9 cellular contexts compared by ENCODE assay signal in genomic region chr6:156767603-156768467, GRCh38. TPM values are rescaled to one million over a fixed set of nuclear protein-coding genes. Genes with fewer than 3 reads are reported as not detected.
A peak's percentile ranks its signal among the peaks of the same experiment; 100 is the strongest.
DNase-seq lines count a peak whose midpoint lies in the region; ATAC-seq and TF ChIP-seq lines count a peak whose summit lies in the region.
"Had no signal": no experiment of that assay in that cellular context is flagged by ENCODE, and none has a peak within 500 bp of the region (broad histone marks: within the 10 kb centered on the region; RNA-seq: fewer than 3 reads in every experiment).

No MANE protein-coding gene starts in this region.

- H2AFZ ChIP-seq in neuronal stem cell (ENCODE audit: low read length) = no peak overlapping the region

- H4K8ac ChIP-seq in neuronal stem cell (ENCODE audit: low read depth, low read length) = no peak overlapping the region

- H3K9me3 ChIP-seq in right atrium auricular region (no peaks in the 10 kb centered on the region), neuronal stem cell (replicated peaks in 1 of 2; ENCODE audit: control insufficient read depth in 2 of 2, insufficient read depth in 1 of 2, low read depth in 1 of 2, low read length in 2 of 2) (no peaks in the 10 kb centered on the region)

- no peak for TF ChIP-seq CTCF in GM10266 (IDR thresholded peaks at IDR 0.05; ENCODE audit: control insufficient read depth, insufficient read depth, low read depth, missing control alignments)
- TF ChIP-seq CTCF in activated B cell treated with CpG ODN at 0.5 μM for 24 hours (IDR thresholded peaks at IDR 0.05) = no peak
- no peak for TF ChIP-seq CTCF in right atrium auricular region (IDR thresholded peaks at IDR 0.05)

- H3K4me1 ChIP-seq in right atrium auricular region (peaks cover 0 to 4% of the 10 kb centered on the region in 2 donors), neuronal stem cell (ENCODE audit: control insufficient read depth in 2 of 2, insufficient read depth in 1 of 2, low read depth in 1 of 2, low read length in 2 of 2) (no peaks in the 10 kb centered on the region)

- H3K36me3 Mint-ChIP-seq in activated B cell treated with CpG ODN at 0.5 μM for 24 hours (ENCODE audit: low read depth) = no peaks in the 10 kb centered on the region
- no peaks in the 10 kb centered on the region for H3K36me3 Mint-ChIP-seq in activated CD4-positive, alpha-beta memory T cell treated with anti-CD3 and anti-CD28 coated beads for 36 hours

- no peak overlapping the region for H2BK120ac ChIP-seq in neuronal stem cell (ENCODE audit: low read depth, low read length)

- H3K27me3 ChIP-seq in right atrium auricular region = no peaks in the 10 kb centered on the region
- H3K27me3 ChIP-seq in neuronal stem cell (ENCODE audit: control insufficient read depth in 3 of 3, insufficient read depth in 3 of 3, low read depth in 1 of 3, low read length in 3 of 3) = no peaks in the 10 kb centered on the region

- no peak overlapping the region for H3K27ac ChIP-seq in right atrium auricular region
- no peak overlapping the region for H3K27ac ChIP-seq in neuronal stem cell (replicated peaks; ENCODE audit: low read length)

- intact Hi-C loops in activated B cell treated with CpG ODN at 0.5 μM for 24 hours (cut with micrococcal nuclease) = loop anchor here (1.0 to 2.0 kb wide), 3 partner anchors 10 to 35 kb away; no protein-coding TSS in a partner anchor
- intact Hi-C loops in activated CD4-positive, alpha-beta memory T cell treated with anti-CD3 and anti-CD28 coated beads for 36 hours (cut with micrococcal nuclease) = no loop called here

- no peak overlapping the region for H3K4ac ChIP-seq in neuronal stem cell (ENCODE audit: low read length)

- H4K91ac ChIP-seq in neuronal stem cell (ENCODE audit: low read depth, low read length, poor library complexity) = no peak overlapping the region

- peak overlapping the region; percentile 30 for H3K4me3 Mint-ChIP-seq in activated B cell treated with CpG ODN at 0.5 μM for 24 hours
- H3K4me3 Mint-ChIP-seq in activated CD4-positive, alpha-beta memory T cell treated with anti-CD3 and anti-CD28 coated beads for 36 hours = no peak overlapping the region

- DNase-seq in GM10266 (ENCODE audit: extremely low spot score) (peak; percentile 66), activated B cell treated with CpG ODN at 0.5 μM for 24 hours (no peak), NCI-H1092 (lab: John Stamatoyannopoulos, UW) (no peak), right atrium auricular region (ENCODE audit: low spot score) (no peak), neuronal stem cell (ENCODE audit: low spot score) (no peak)
- DNase-seq in activated CD4-positive, alpha-beta memory T cell treated with anti-CD3 and anti-CD28 coated beads for 36 hours = no peak
- DNase-seq: NCI-H2029 treated with DMSO at 0.1 percent for 48 hours had no signal

- peaks cover 28% of the 10 kb centered on the region for H3K4me1 Mint-ChIP-seq in activated B cell treated with CpG ODN at 0.5 μM for 24 hours
- H3K4me1 Mint-ChIP-seq in activated CD4-positive, alpha-beta memory T cell treated with anti-CD3 and anti-CD28 coated beads for 36 hours (ENCODE audit: low read depth) = peaks cover 8% of the 10 kb centered on the region

- H3K79me1 ChIP-seq in neuronal stem cell (ENCODE audit: low read depth, low read length) = no peaks in the 10 kb centered on the region

- POLR2A ChIA-PET in activated B cell treated with CpG ODN at 0.5 μM for 24 hours (lab: Charles Lee) = interaction anchor here (0.6 to 3.4 kb wide), 13 partner anchors 9 to 360 kb away, joined by 3 to 17 read pairs (median 7); partner anchors contain the start of gene ARID1B
- POLR2A ChIA-PET in activated CD4-positive, alpha-beta memory T cell treated with anti-CD3 and anti-CD28 coated beads for 36 hours (lab: Charles Lee) = no interaction called here

- H3K4me2 ChIP-seq in neuronal stem cell (ENCODE audit: insufficient read depth, low read length, poor library complexity, severe bottlenecking) = no peak overlapping the region

- H3K9ac ChIP-seq in neuronal stem cell (ENCODE audit: low read depth, low read length, poor library complexity) = no peak overlapping the region

- no peak overlapping the region for H3K4me3 ChIP-seq in right atrium auricular region
- H3K4me3 ChIP-seq in neuronal stem cell (ENCODE audit: low read length in 2 of 2) = no peak overlapping the region

- no CpG with 5 or more reads among the region's 9 CpGs for WGBS in neuronal stem cell (ENCODE audit: extremely low coverage in 2 of 2, insufficient read length in 2 of 2, insufficient replicate concordance in 1 of 2), 2 donors

- no peak overlapping the region for H3K23ac ChIP-seq in neuronal stem cell (ENCODE audit: low read depth, low read length, poor library complexity)

- no peak overlapping the region for H2BK12ac ChIP-seq in neuronal stem cell (ENCODE audit: low read length)

- no peak overlapping the region for H2BK15ac ChIP-seq in neuronal stem cell (ENCODE audit: low read length)

- no peaks in the 10 kb centered on the region for H3K27me3 Mint-ChIP-seq in activated B cell treated with CpG ODN at 0.5 μM for 24 hours
- H3K27me3 Mint-ChIP-seq in activated CD4-positive, alpha-beta memory T cell treated with anti-CD3 and anti-CD28 coated beads for 36 hours = no peaks in the 10 kb centered on the region

- H2BK5ac ChIP-seq in neuronal stem cell (ENCODE audit: low read length) = no peak overlapping the region

- H3K36me3 ChIP-seq in right atrium auricular region = no peaks in the 10 kb centered on the region
- no peaks in the 10 kb centered on the region for H3K36me3 ChIP-seq in neuronal stem cell (replicated peaks in 1 of 2; ENCODE audit: control insufficient read depth in 2 of 2, insufficient read depth in 2 of 2, low read length in 2 of 2)

- no peaks in the 10 kb centered on the region for H3K9me3 Mint-ChIP-seq in activated B cell treated with CpG ODN at 0.5 μM for 24 hours
- no peaks in the 10 kb centered on the region for H3K9me3 Mint-ChIP-seq in activated CD4-positive, alpha-beta memory T cell treated with anti-CD3 and anti-CD28 coated beads for 36 hours

- H3K18ac ChIP-seq in neuronal stem cell (ENCODE audit: low read length) = no peak overlapping the region

- peak; percentile 94 for ATAC-seq in GM19452 (IDR thresholded peaks at IDR 0.05; ENCODE audit: unreplicated experiment)
- ATAC-seq in HG03097 (IDR thresholded peaks at IDR 0.05; ENCODE audit: low FRiP score, unreplicated experiment) = peak; percentile 84
- ATAC-seq in activated B cell treated with CpG ODN at 0.5 μM for 24 hours (ENCODE audit: low read depth) = peak; percentile 91

- H3K27ac Mint-ChIP-seq in activated B cell treated with CpG ODN at 0.5 μM for 24 hours = peak overlapping the region; percentile 84
- no peak overlapping the region for H3K27ac Mint-ChIP-seq in activated CD4-positive, alpha-beta memory T cell treated with anti-CD3 and anti-CD28 coated beads for 36 hours

- CTCF ChIA-PET in activated B cell treated with CpG ODN at 0.5 μM for 24 hours (lab: Charles Lee) = interaction anchor here (1.2 kb wide), 2 partner anchors 11 to 47 kb away, joined by 3 read pairs; no protein-coding TSS in a partner anchor
- CTCF ChIA-PET in activated CD4-positive, alpha-beta memory T cell treated with anti-CD3 and anti-CD28 coated beads for 36 hours (lab: Charles Lee) = no interaction called here

- no peak overlapping the region for H2AK5ac ChIP-seq in neuronal stem cell (ENCODE audit: low read depth, low read length)

- no peak overlapping the region for H3K14ac ChIP-seq in neuronal stem cell (ENCODE audit: low read length)

RNA-seq across cellular contexts. Expression of gene ARID1B, which starts 9.3 kb away (rescaled TPM):
- 194 and 248 TPM in 2 replicates for total RNA-seq in activated B cell treated with CpG ODN at 0.5 μM for 24 hours
- 10 to 100 TPM; 43.9 to 44.6 TPM for total RNA-seq in right atrium auricular region
- 10 to 100 TPM; 39.0 to 41.5 TPM for total RNA-seq in activated CD4-positive, alpha-beta memory T cell treated with anti-CD3 and anti-CD28 coated beads for 36 hours
- 33.3 TPM for polyA plus RNA-seq in neuronal stem cell (2013, experiment 1 of 2)
- 36.5 TPM for polyA plus RNA-seq in neuronal stem cell (2013, experiment 2 of 2)
